ENCODE assay signal across 8 cellular contexts in genomic region chr21:28884976-28885852, GRCh38.
DNase-seq lines count a peak whose midpoint lies in the region; ATAC-seq and TF ChIP-seq lines count a peak whose summit lies in the region.

No MANE protein-coding gene starts in this region.

- H3K4me3 Mint-ChIP-seq in activated B cell treated with CpG ODN at 0.5 μM for 24 hours = peak overlapping the region; percentile 88

- peak; percentile 98 for ATAC-seq in GM19023 (IDR thresholded peaks at IDR 0.05; ENCODE audit: unreplicated experiment)
- ATAC-seq in HG03196 (IDR thresholded peaks at IDR 0.05; ENCODE audit: unreplicated experiment) = peak; percentile 96
- peak; percentile 95 for ATAC-seq in activated B cell treated with CpG ODN at 0.5 μM for 24 hours (ENCODE audit: low read depth)

- POLR2A ChIA-PET in activated B cell treated with CpG ODN at 0.5 μM for 24 hours (lab: Charles Lee) = interaction anchor here (0.7 to 1.3 kb wide), 7 partner anchors 107 to 533 kb away, joined by 3 to 6 read pairs (median 4); partner anchors contain the start of genes LTN1 and USP16

- peaks cover 25% of the 10 kb centered on the region for H3K36me3 Mint-ChIP-seq in activated B cell treated with CpG ODN at 0.5 μM for 24 hours (ENCODE audit: low read depth)

- H3K27me3 Mint-ChIP-seq in activated B cell treated with CpG ODN at 0.5 μM for 24 hours = peaks cover 7% of the 10 kb centered on the region

- peak; percentile 97 for DNase-seq in AG08396 (ENCODE audit: low spot score)
- peak; percentile 92 for DNase-seq in NCI-H226
- peak; percentile 88 for DNase-seq in activated B cell treated with CpG ODN at 0.5 μM for 24 hours
- peak; percentile 94 for DNase-seq in central memory CD4-positive, alpha-beta T cell
- DNase-seq in islet precursor cell = peak; percentile 94
- peak; percentile 85 for DNase-seq in stimulated activated CD4-positive, alpha-beta T cell treated with anti-CD3 and anti-CD28 coated beads, Interleukin-12 subunit alpha, Interleukin-12 subunit beta, amount 100 ng/mL, for 4 hours

- H3K4me1 Mint-ChIP-seq in activated B cell treated with CpG ODN at 0.5 μM for 24 hours = peaks cover 20% of the 10 kb centered on the region

- TF ChIP-seq CTCF in activated B cell treated with CpG ODN at 0.5 μM for 24 hours (IDR thresholded peaks at IDR 0.05) = no peak

- intact Hi-C loops in activated B cell treated with CpG ODN at 0.5 μM for 24 hours (cut with micrococcal nuclease) = loop anchor here (1.0 to 5.0 kb wide), 5 partner anchors 47 to 415 kb away; partner anchors contain the start of gene CCT8

- peaks cover 5% of the 10 kb centered on the region for H3K9me3 Mint-ChIP-seq in activated B cell treated with CpG ODN at 0.5 μM for 24 hours

- peak overlapping the region; percentile 93 for H3K27ac Mint-ChIP-seq in activated B cell treated with CpG ODN at 0.5 μM for 24 hours

- CTCF ChIA-PET in activated B cell treated with CpG ODN at 0.5 μM for 24 hours (lab: Charles Lee) = no interaction called here

Comparison
In these comparisons a context has a peak if more than half of its experiments do, and no peak if none do; other contexts are left out.
1. Peak in every context shown above with its lines: DNase-seq and ATAC-seq.